8 cellular contexts compared by ENCODE assay signal in the genomic region with DNA sequence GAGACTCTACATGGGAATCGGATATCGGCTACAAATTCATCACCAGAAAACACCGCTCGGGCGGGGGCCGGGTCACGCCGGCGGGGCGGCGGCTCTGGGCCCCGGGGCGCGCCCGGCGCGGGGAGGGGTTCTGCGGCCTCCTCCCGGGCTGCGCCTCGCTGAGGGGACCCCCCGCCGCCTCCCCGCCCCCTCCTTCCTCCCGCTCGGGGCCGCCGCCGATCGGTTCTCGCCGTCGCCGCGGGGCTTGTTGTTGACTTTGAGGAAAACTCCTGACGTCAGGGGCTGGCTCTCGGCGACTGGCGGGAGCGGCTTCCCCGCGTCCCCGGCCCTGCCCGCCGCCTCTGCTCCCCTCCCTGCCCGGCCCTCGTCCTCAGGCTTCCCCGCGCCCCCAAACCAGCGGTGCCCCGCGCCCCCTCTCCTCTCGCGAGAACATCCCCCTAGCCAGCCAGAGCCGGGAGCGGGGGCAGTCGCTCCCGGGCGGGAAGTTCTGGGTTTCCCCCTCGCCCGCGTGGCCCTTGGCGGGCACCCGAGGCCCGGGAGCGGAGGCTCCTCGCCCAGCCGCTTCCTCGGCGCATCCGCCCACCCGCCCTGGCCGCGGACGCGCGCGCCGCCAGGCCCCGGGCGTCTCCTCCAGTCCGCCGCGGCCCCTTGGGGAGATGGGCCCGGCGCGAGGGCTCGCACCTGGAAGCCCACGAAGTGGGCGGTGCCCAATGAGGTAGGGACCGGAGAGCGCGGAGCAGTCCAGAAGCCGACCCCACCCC. TPM values are rescaled to one million over a fixed set of nuclear protein-coding genes. Genes with fewer than 3 reads are reported as not detected.
DNase-seq lines count a peak whose midpoint lies in the region; ATAC-seq and TF ChIP-seq lines count a peak whose summit lies in the region.

No MANE protein-coding gene starts in this region.

- H3K27ac ChIP-seq in A673 (ENCODE audit: low read depth, low read length, poor library complexity, severe bottlenecking) = peak overlapping the region; percentile 65

- H3K27me3 ChIP-seq in A673 (replicated peaks; ENCODE audit: insufficient read depth, low read depth, low read length, poor library complexity) = peaks cover 5% of the 10 kb centered on the region

- no peaks in the 10 kb centered on the region for H3K4me1 ChIP-seq in A673 (ENCODE audit: insufficient read depth, low read length, poor library complexity, severe bottlenecking)

- TF ChIP-seq CTCF in A673 (conservative IDR thresholded peaks at IDR 0.05; ENCODE audit: low read depth, low read length) (no peak), choroid plexus epithelial cell (conservative IDR thresholded peaks at IDR 0.05; ENCODE audit: low read depth, low read length) (no peak)

- H3K4me3 ChIP-seq in A673 (ENCODE audit: low read depth, low read length, poor library complexity, severe bottlenecking) = peak overlapping the region; percentile 50
- peak overlapping the region; percentile 74 for H3K4me3 ChIP-seq in choroid plexus epithelial cell (ENCODE audit: low read depth, low read length)

- intact Hi-C loops in A673 (cut with micrococcal nuclease; ENCODE audit: unreplicated experiment) = no loop called here

- POLR2A ChIA-PET in A673 (lab: Charles Lee; ENCODE audit: low non-redundant PET) = no interaction called here

- DNase-seq in A673 (ENCODE audit: low spot score) = peak; percentile 69
- peak; percentile 91 for DNase-seq in NCI-H2171 treated with DMSO at 0.1 percent for 48 hours (lab: John Stamatoyannopoulos, UW)
- peak; percentile 86 for DNase-seq in activated CD4-positive, alpha-beta T cell treated with anti-CD3 and anti-CD28 coated beads for 48 hours
- peak; percentile 85 for DNase-seq in choroid plexus epithelial cell (ENCODE audit: low read depth)
- DNase-seq in left kidney (ENCODE audit: low read depth, low spot score) = peak; percentile 91
- peak; percentile 72 to 76 for DNase-seq in stimulated activated CD4-positive, alpha-beta T cell treated with anti-CD3 and anti-CD28 coated beads, Interleukin-1b, Interleukin-23, amount 100 ng/mL, for 4 hours (ENCODE audit: low read depth in 2 of 2)

- H3K9me3 ChIP-seq in A673 (ENCODE audit: low read depth, low read length, poor library complexity, severe bottlenecking) = no peaks in the 10 kb centered on the region

- no TSS peak for BruUV-seq in A673 (replicated peaks; lab: Mats Ljungman, UMichigan)

- peak; percentile 63 for ATAC-seq in HG03039 (IDR thresholded peaks at IDR 0.05; ENCODE audit: unreplicated experiment)

- no peaks in the 10 kb centered on the region for H3K36me3 ChIP-seq in A673 (ENCODE audit: insufficient read depth, low read length, poor library complexity, severe bottlenecking)

- TF ChIP-seq POLR2A in GM18526 (IDR thresholded peaks at IDR 0.05; ENCODE audit: extremely low read depth, insufficient read length) = peak; percentile 45

- CTCF ChIA-PET in A673 (lab: Charles Lee) = no interaction called here

RNA-seq across cellular contexts. Expression of gene AKT3, which starts 0.5 kb away (rescaled TPM):
- 14.4 and 17.2 TPM in 2 replicates for total RNA-seq in A673 (2021)

Comparison
In these comparisons a context has a peak if more than half of its experiments do, and no peak if none do; other contexts are left out.
1. Peak in every context shown above with its lines: DNase-seq, ATAC-seq, H3K4me3 ChIP-seq and H3K27ac ChIP-seq.